Comparison of ENCODE assay signal across 22 cellular contexts in the genomic region with DNA sequence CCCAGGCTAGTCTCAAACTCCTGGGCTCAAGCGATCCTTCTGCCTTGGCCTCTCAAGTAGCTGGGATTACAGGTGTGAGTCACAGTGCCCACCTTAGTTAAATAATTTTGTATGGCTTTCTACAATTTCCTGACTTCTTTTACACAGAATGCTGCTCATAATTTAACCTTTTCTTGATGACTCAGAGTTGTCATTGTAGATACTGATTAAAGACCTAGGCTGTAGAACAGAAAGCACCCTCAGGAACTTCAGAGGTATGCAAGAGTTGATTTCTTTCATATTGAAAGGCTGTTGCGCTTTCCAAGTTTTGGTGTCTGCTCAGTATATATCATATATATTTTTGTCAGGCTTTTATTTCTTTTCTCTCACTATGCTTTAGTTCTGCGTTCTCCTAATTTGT. TPM values are rescaled to one million over a fixed set of nuclear protein-coding genes. Genes with fewer than 3 reads are reported as not detected.
DNase-seq lines count a peak whose midpoint lies in the region; ATAC-seq lines count a peak whose summit lies in the region.
"Had no signal": no experiment of that assay in that cellular context is flagged by ENCODE, and none has a peak within 500 bp of the region (broad histone marks: within the 10 kb centered on the region; RNA-seq: fewer than 3 reads in every experiment).

No MANE protein-coding gene starts in this region.

- H3K4me1 ChIP-seq in CD4-positive, CD25-positive, alpha-beta regulatory T cell (ENCODE audit: control insufficient read depth, insufficient read depth, low read length, poor library complexity, severe bottlenecking), result no peaks in the 10 kb centered on the region
- H3K4me1 ChIP-seq: BE2C had no signal

- ATAC-seq in CD4-positive, CD25-positive, alpha-beta regulatory T cell (ENCODE audit: low read depth in 2 of 2), result peak in 1 of 2 donors; percentile 34
- no peak for ATAC-seq in activated CD8-positive, alpha-beta T cell treated with anti-CD3 and anti-CD28 coated beads, Interleukin-2, amount 10 ng/mL, durations not matched to agents 7 days and 5 days
- no peak for ATAC-seq in central memory CD8-positive, alpha-beta T cell (replicated peaks; ENCODE audit: extremely low read depth, poor library complexity, severe bottlenecking)
- no peak for ATAC-seq in GM19467 (IDR thresholded peaks at IDR 0.05; ENCODE audit: unreplicated experiment)
- ATAC-seq: GM23338 had no signal

- no peaks in the 10 kb centered on the region for H3K27me3 ChIP-seq in CD4-positive, CD25-positive, alpha-beta regulatory T cell (ENCODE audit: control insufficient read depth, insufficient read depth, low read length)
- H3K27me3 ChIP-seq: BE2C had no signal

- H3K27ac ChIP-seq in CD4-positive, CD25-positive, alpha-beta regulatory T cell (ENCODE audit: insufficient read depth, low read length, poor library complexity, severe bottlenecking), result peak overlapping the region; percentile 14

- H3K9me3 ChIP-seq in CD4-positive, CD25-positive, alpha-beta regulatory T cell (ENCODE audit: control insufficient read depth in 2 of 2, low read length in 2 of 2), result no peaks in the 10 kb centered on the region
- H3K9me3 ChIP-seq: BE2C had no signal

- H3K27me3 Mint-ChIP-seq in CD4-positive, CD25-positive, alpha-beta regulatory T cell, result no peaks in the 10 kb centered on the region
- H3K27me3 Mint-ChIP-seq in activated CD8-positive, alpha-beta T cell treated with anti-CD3 and anti-CD28 coated beads, Interleukin-2, amount 10 ng/mL, durations not matched to agents 7 days and 5 days (ENCODE audit: low read depth), result no peaks in the 10 kb centered on the region
- H3K27me3 Mint-ChIP-seq in central memory CD8-positive, alpha-beta T cell, result no peaks in the 10 kb centered on the region
- H3K27me3 Mint-ChIP-seq: CD8-positive, alpha-beta memory T cell had no signal

- CTCF ChIA-PET in activated CD8-positive, alpha-beta T cell treated with anti-CD3 and anti-CD28 coated beads, Interleukin-2, amount 10 ng/mL, durations not matched to agents 7 days and 5 days (lab: Charles Lee), result no interaction called here

- no peaks in the 10 kb centered on the region for H3K9me3 Mint-ChIP-seq in CD4-positive, CD25-positive, alpha-beta regulatory T cell
- no peaks in the 10 kb centered on the region for H3K9me3 Mint-ChIP-seq in activated CD8-positive, alpha-beta T cell treated with anti-CD3 and anti-CD28 coated beads, Interleukin-2, amount 10 ng/mL, durations not matched to agents 7 days and 5 days (ENCODE audit: insufficient read depth)
- H3K9me3 Mint-ChIP-seq in central memory CD8-positive, alpha-beta T cell, result no peaks in the 10 kb centered on the region
- H3K9me3 Mint-ChIP-seq: CD8-positive, alpha-beta memory T cell; GM23338 had no signal

- peak in 1 of 3 donors; percentile 16 for DNase-seq in CD4-positive, CD25-positive, alpha-beta regulatory T cell
- DNase-seq in ELR (ENCODE audit: low read depth), result peak; percentile 1
- no peak for DNase-seq in activated CD8-positive, alpha-beta T cell treated with anti-CD3 and anti-CD28 coated beads, Interleukin-2, amount 10 ng/mL, durations not matched to agents 7 days and 5 days
- no peak for DNase-seq in central memory CD8-positive, alpha-beta T cell (ENCODE audit: low spot score in 2 of 2)
- DNase-seq in stimulated activated CD4-positive, alpha-beta T cell treated with anti-CD3 and anti-CD28 coated beads, Interleukin-2, amount 100 ng/mL, for 48 hours, result no peak
- no peak for DNase-seq in midbrain (lab: John Stamatoyannopoulos, UW)
- DNase-seq in NCI-H446 treated with DMSO at 0.1 percent for 48 hours (lab: John Stamatoyannopoulos, UW), result no peak
- DNase-seq: BE2C; CD8-positive, alpha-beta memory T cell; DMS 273 treated with DMSO at 0.1 percent for 48 hours; IMR-90; NCI-H1417; NCI-H2029; NCI-H2171 treated with DMSO at 0.1 percent for 48 hours; NCI-H510A treated with DMSO at 0.1 percent for 48 hours; SIG-M5 had no signal

- H3K4me3 ChIP-seq in CD4-positive, CD25-positive, alpha-beta regulatory T cell (ENCODE audit: low read depth, low read length), result no peak overlapping the region
- H3K4me3 ChIP-seq: GM23338 had no signal

- H3K36me3 ChIP-seq in CD4-positive, CD25-positive, alpha-beta regulatory T cell (ENCODE audit: control insufficient read depth, insufficient read depth, low read length), result peaks cover 25% of the 10 kb centered on the region
- H3K36me3 ChIP-seq: BE2C had no signal

- POLR2A ChIA-PET in activated CD8-positive, alpha-beta T cell treated with anti-CD3 and anti-CD28 coated beads, Interleukin-2, amount 10 ng/mL, durations not matched to agents 7 days and 5 days (lab: Charles Lee), result no interaction called here

- peak overlapping the region in 1 of 4 donors; percentile 71 for H3K4me3 Mint-ChIP-seq in CD4-positive, CD25-positive, alpha-beta regulatory T cell
- H3K4me3 Mint-ChIP-seq in activated CD8-positive, alpha-beta T cell treated with anti-CD3 and anti-CD28 coated beads, Interleukin-2, amount 10 ng/mL, durations not matched to agents 7 days and 5 days, result no peak overlapping the region
- no peak overlapping the region for H3K4me3 Mint-ChIP-seq in central memory CD8-positive, alpha-beta T cell
- H3K4me3 Mint-ChIP-seq: CD8-positive, alpha-beta memory T cell; GM23338 had no signal

- H3K36me3 Mint-ChIP-seq in CD4-positive, CD25-positive, alpha-beta regulatory T cell, result peaks cover 13% of the 10 kb centered on the region
- H3K36me3 Mint-ChIP-seq in activated CD8-positive, alpha-beta T cell treated with anti-CD3 and anti-CD28 coated beads, Interleukin-2, amount 10 ng/mL, durations not matched to agents 7 days and 5 days (ENCODE audit: low read depth), result peaks cover 36% of the 10 kb centered on the region
- peaks cover 22% of the 10 kb centered on the region for H3K36me3 Mint-ChIP-seq in central memory CD8-positive, alpha-beta T cell (ENCODE audit: insufficient read depth)

- peak overlapping the region in 2 of 3 donors; percentile 20 for H3K27ac Mint-ChIP-seq in CD4-positive, CD25-positive, alpha-beta regulatory T cell
- H3K27ac Mint-ChIP-seq in activated CD8-positive, alpha-beta T cell treated with anti-CD3 and anti-CD28 coated beads, Interleukin-2, amount 10 ng/mL, durations not matched to agents 7 days and 5 days, result peak overlapping the region; percentile 9
- H3K27ac Mint-ChIP-seq in central memory CD8-positive, alpha-beta T cell (ENCODE audit: low read depth), result peak overlapping the region; percentile 18
- H3K27ac Mint-ChIP-seq: GM23338 had no signal

- peaks cover 6 to 37% (median 28%) of the 10 kb centered on the region in 4 donors for H3K4me1 Mint-ChIP-seq in CD4-positive, CD25-positive, alpha-beta regulatory T cell
- peaks cover 43% of the 10 kb centered on the region for H3K4me1 Mint-ChIP-seq in activated CD8-positive, alpha-beta T cell treated with anti-CD3 and anti-CD28 coated beads, Interleukin-2, amount 10 ng/mL, durations not matched to agents 7 days and 5 days (ENCODE audit: low read depth)
- peaks cover 10% of the 10 kb centered on the region for H3K4me1 Mint-ChIP-seq in central memory CD8-positive, alpha-beta T cell

RNA-seq across cellular contexts. Expression of a gene that starts 21.1 kb away (rescaled TPM):
- total RNA-seq in CD4-positive, CD25-positive, alpha-beta regulatory T cell, result not detected
- polyA plus RNA-seq in CD4-positive, CD25-positive, alpha-beta regulatory T cell, result under 1 TPM in 3 of 4 donors, not detected in 1; 0.17 to 0.53 (median 0.24) TPM
- 1 to 10 TPM; 1.1 to 1.3 TPM for total RNA-seq in activated CD8-positive, alpha-beta T cell treated with anti-CD3 and anti-CD28 coated beads, Interleukin-2, amount 10 ng/mL, durations not matched to agents 7 days and 5 days
- total RNA-seq: GM23338, HT-29, IMR-90, LHCN-M2, RPMI7951 had no signal
- polyA plus RNA-seq: AG04450, IMR-90 had no signal

RNA-seq across cellular contexts. Expression of a gene that starts 56.4 kb away (rescaled TPM):
- not detected for total RNA-seq in CD4-positive, CD25-positive, alpha-beta regulatory T cell
- polyA plus RNA-seq in CD4-positive, CD25-positive, alpha-beta regulatory T cell, result under 1 TPM; 0.25 to 0.83 (median 0.39) TPM
- under 1 TPM; 0.37 to 0.53 TPM for total RNA-seq in activated CD8-positive, alpha-beta T cell treated with anti-CD3 and anti-CD28 coated beads, Interleukin-2, amount 10 ng/mL, durations not matched to agents 7 days and 5 days
- total RNA-seq: GM23338, HT-29, IMR-90, LHCN-M2, RPMI7951 had no signal
- polyA plus RNA-seq: AG04450, IMR-90 had no signal
